8 cellular contexts compared by ENCODE assay signal in genomic region chr3:23762214-23763039, GRCh38. TPM values are rescaled to one million over a fixed set of nuclear protein-coding genes. Genes with fewer than 3 reads are reported as not detected.
DNase-seq lines count a peak whose midpoint lies in the region; ATAC-seq and TF ChIP-seq lines count a peak whose summit lies in the region.

No MANE protein-coding gene starts in this region.

- TF ChIP-seq POLR2A in vagina (IDR thresholded peaks at IDR 0.05), result no peak

- peaks cover 5% of the 10 kb centered on the region for H3K4me1 ChIP-seq in vagina

- CTCF ChIA-PET in BJ (lab: Yijun Ruan, JAX), result interaction anchor here (0.8 to 1.2 kb wide), 3 partner anchors 11 to 577 kb away, joined by 3 to 4 read pairs (median 3); no protein-coding TSS in a partner anchor

- ATAC-seq in GM19372 (IDR thresholded peaks at IDR 0.05; ENCODE audit: low read depth, unreplicated experiment) (peak; percentile 76), HG03280 (IDR thresholded peaks at IDR 0.05; ENCODE audit: unreplicated experiment) (peak; percentile 82)

- intact Hi-C loops in vagina (cut with DNase I), result no loop called here

- H3K4me3 ChIP-seq in BJ (ENCODE audit: low read depth, low read length) (peak overlapping the region; percentile 18; the same call in 1 of the 2 replicates), vagina (peak overlapping the region; percentile 24 to 43)

- H3K9me3 ChIP-seq in vagina, result no peaks in the 10 kb centered on the region

- peak overlapping the region; percentile 65 for H3K27ac ChIP-seq in vagina

- DNase-seq in BJ (ENCODE audit: low read depth), result no peak
- DNase-seq in fibroblast of gingiva (ENCODE audit: low read depth), result peak; percentile 39
- DNase-seq in vagina (ENCODE audit: extremely low spot score in 2 of 2), result no peak
- no peak for DNase-seq in NCI-H2196 (lab: John Stamatoyannopoulos, UW; ENCODE audit: unreplicated experiment)
- DNase-seq in islet precursor cell, result no peak
- DNase-seq in pons (ENCODE audit: low spot score), result no peak

- H3K27me3 ChIP-seq in BJ (ENCODE audit: control insufficient read depth, insufficient read depth, low read length), result no peaks in the 10 kb centered on the region
- H3K27me3 ChIP-seq in vagina, result no peaks in the 10 kb centered on the region

- H3K36me3 ChIP-seq in BJ (ENCODE audit: control insufficient read depth, insufficient read depth, low read length), result no peaks in the 10 kb centered on the region
- no peaks in the 10 kb centered on the region for H3K36me3 ChIP-seq in vagina

- POLR2A ChIA-PET in BJ (lab: Charles Lee), result interaction anchor here (0.7 kb wide), 1 partner anchor 604 kb away, joined by 7 read pairs; no protein-coding TSS in a partner anchor

- TF ChIP-seq CTCF in BJ (IDR thresholded peaks at IDR 0.05; ENCODE audit: insufficient read depth, low read depth, low read length) (no peak), vagina (IDR thresholded peaks at IDR 0.05) (no peak)

RNA-seq across cellular contexts. Expression of gene UBE2E1, which starts 43.3 kb away (rescaled TPM):
- polyA plus RNA-seq in BJ (2011; rRNA removed), result 70.0 and 135 TPM in 2 replicates
- polyA minus RNA-seq in BJ (2011; rRNA and poly(A)+ RNA removed), result 26.8 and 40.1 TPM in 2 replicates
- 124 TPM for total RNA-seq in vagina
